In genomic region chr17:17737938-17738894, GRCh38 we compare ENCODE assay signal across 9 cellular contexts. TPM values are rescaled to one million over a fixed set of nuclear protein-coding genes. Genes with fewer than 3 reads are reported as not detected.
DNase-seq lines count a peak whose midpoint lies in the region; ATAC-seq and TF ChIP-seq lines count a peak whose summit lies in the region.
"Had no signal": no experiment of that assay in that cellular context is flagged by ENCODE, and none has a peak within 500 bp of the region (broad histone marks: within the 10 kb centered on the region; RNA-seq: fewer than 3 reads in every experiment).

No MANE protein-coding gene starts in this region.

- peak overlapping the region; percentile 81 for H3K27ac Mint-ChIP-seq in CD4-positive, alpha-beta T cell
- peak overlapping the region; percentile 87 for H3K27ac Mint-ChIP-seq in progenitor cell of endocrine pancreas

- peaks cover 42% of the 10 kb centered on the region for H3K4me1 Mint-ChIP-seq in CD4-positive, alpha-beta T cell (ENCODE audit: low read depth)
- peaks cover 50% of the 10 kb centered on the region for H3K4me1 Mint-ChIP-seq in progenitor cell of endocrine pancreas (ENCODE audit: low read depth)

- no peaks in the 10 kb centered on the region for H3K9me3 ChIP-seq in CD4-positive, alpha-beta T cell (ENCODE audit: control insufficient read depth, low read length)
- H3K9me3 ChIP-seq in SJSA1 (replicated peaks): no peaks in the 10 kb centered on the region

- no peak overlapping the region for H3K4me3 ChIP-seq in SJSA1
- H3K4me3 ChIP-seq in foreskin fibroblast (ENCODE audit: low read depth in 1 of 2, low read length in 2 of 2): no peak overlapping the region
- H3K4me3 ChIP-seq: SK-N-MC had no signal

- DNase-seq in CD4-positive, alpha-beta T cell: no peak
- DNase-seq in SJSA1 (ENCODE audit: low read depth in 1 of 2, low spot score in 2 of 2): peak; percentile 85 to 95
- DNase-seq in left cardiac atrium: no peak
- DNase-seq in progenitor cell of endocrine pancreas (ENCODE audit: low spot score, unreplicated experiment): no peak
- DNase-seq in foreskin fibroblast: no peak
- no peak for DNase-seq in medulla oblongata (ENCODE audit: extremely low spot score)
- no peak for DNase-seq in NCI-H2029 treated with DMSO at 0.1 percent for 48 hours (lab: John Stamatoyannopoulos, UW)
- DNase-seq in SKM-1 (lab: John Stamatoyannopoulos, UW; ENCODE audit: unreplicated experiment): no peak

- CTCF ChIA-PET in CD4-positive, alpha-beta T cell (lab: Charles Lee): no interaction called here

- no peaks in the 10 kb centered on the region for H3K9me3 Mint-ChIP-seq in CD4-positive, alpha-beta T cell
- H3K9me3 Mint-ChIP-seq in progenitor cell of endocrine pancreas (ENCODE audit: low read depth): no peaks in the 10 kb centered on the region

- no peaks in the 10 kb centered on the region for H3K27me3 Mint-ChIP-seq in CD4-positive, alpha-beta T cell
- no peaks in the 10 kb centered on the region for H3K27me3 Mint-ChIP-seq in progenitor cell of endocrine pancreas

- intact Hi-C loops in CD4-positive, alpha-beta T cell (cut with DNase I, micrococcal nuclease): no loop called here
- intact Hi-C loops in left cardiac atrium (cut with DNase I): no loop called here

- H3K36me3 ChIP-seq in SJSA1: peaks cover 14% of the 10 kb centered on the region

- TF ChIP-seq CTCF in CD4-positive, alpha-beta T cell (IDR thresholded peaks at IDR 0.05): no peak
- TF ChIP-seq CTCF in progenitor cell of endocrine pancreas (IDR thresholded peaks at IDR 0.05; ENCODE audit: unreplicated experiment) (no peak), foreskin fibroblast (IDR thresholded peaks at IDR 0.05; ENCODE audit: low read depth, low read length) (no peak)

- no peak for ATAC-seq in CD4-positive, alpha-beta T cell (ENCODE audit: poor library complexity)
- ATAC-seq in left cardiac atrium: peak; percentile 23 to 33

- H3K4me3 Mint-ChIP-seq in CD4-positive, alpha-beta T cell: no peak overlapping the region
- no peak overlapping the region for H3K4me3 Mint-ChIP-seq in progenitor cell of endocrine pancreas (ENCODE audit: low read depth)

- no peaks in the 10 kb centered on the region for H3K36me3 Mint-ChIP-seq in CD4-positive, alpha-beta T cell (ENCODE audit: low read depth)
- peaks cover 1% of the 10 kb centered on the region for H3K36me3 Mint-ChIP-seq in progenitor cell of endocrine pancreas (ENCODE audit: insufficient read depth)

- peaks cover 80% of the 10 kb centered on the region for H3K4me1 ChIP-seq in SJSA1 (replicated peaks)

- no peak overlapping the region for H3K27ac ChIP-seq in CD4-positive, alpha-beta T cell (ENCODE audit: low read depth, low read length)
- peak overlapping the region; percentile 44 for H3K27ac ChIP-seq in SJSA1
- H3K27ac ChIP-seq: SK-N-MC had no signal

- POLR2A ChIA-PET in CD4-positive, alpha-beta T cell (lab: Charles Lee): interaction anchor here (1.4 to 3.8 kb wide), 3 partner anchors 12 to 43 kb away, joined by 4 to 21 read pairs (median 5); no protein-coding TSS in a partner anchor

- no peaks in the 10 kb centered on the region for H3K27me3 ChIP-seq in CD4-positive, alpha-beta T cell (ENCODE audit: control insufficient read depth, insufficient read depth, low read length)
- H3K27me3 ChIP-seq in SJSA1 (replicated peaks): no peaks in the 10 kb centered on the region

RNA-seq across cellular contexts. Expression of gene RAI1, which starts 57.0 kb away (rescaled TPM):
- total RNA-seq in CD4-positive, alpha-beta T cell: 10 to 100 TPM; 19.3 to 25.2 TPM
- total RNA-seq in SJSA1 (2014; rRNA removed; shearing (Covaris generic)): 7.6 and 12.7 TPM in 2 replicates
- 10 to 100 TPM; 22.4 to 32.3 TPM for total RNA-seq in left cardiac atrium
- total RNA-seq in progenitor cell of endocrine pancreas: 69.0 and 75.0 TPM in 2 replicates

Comparison
In these comparisons a context has a peak if more than half of its experiments do, and no peak if none do; other contexts are left out.
1. DNase-seq: peak in SJSA1 (2 of 2); none in CD4-positive, alpha-beta T cell (0 of 10), left cardiac atrium (single experiment), progenitor cell of endocrine pancreas (single experiment), foreskin fibroblast (0 of 2), medulla oblongata (single experiment), NCI-H2029 treated with DMSO at 0.1 percent for 48 hours (single experiment) and SKM-1 (single experiment).